In genomic region chr7:28078036-28078901, GRCh38 we compare ENCODE assay signal across 8 cellular contexts.
DNase-seq lines count a peak whose midpoint lies in the region; ATAC-seq and TF ChIP-seq lines count a peak whose summit lies in the region.

No MANE protein-coding gene starts in this region.

- no peak overlapping the region for H4K5ac ChIP-seq in IMR-90 (ENCODE audit: low read depth, low read length)

- H2BK20ac ChIP-seq in IMR-90 (ENCODE audit: low read depth, low read length), result no peak overlapping the region

- H3K4me3 ChIP-seq in DND-41 (ENCODE audit: low read depth in 1 of 2, low read length in 2 of 2) (no peak overlapping the region), IMR-90 (ENCODE audit: insufficient read depth, low read depth, low read length) (no peak overlapping the region), SJCRH30 (no peak overlapping the region), adrenal gland (no peak overlapping the region)

- no peak overlapping the region for H3K23ac ChIP-seq in IMR-90 (ENCODE audit: low read depth, low read length)

- H3K18ac ChIP-seq in IMR-90 (ENCODE audit: low read depth, low read length), result no peak overlapping the region

- peak; percentile 57; the same call in 2 of the 3 replicates for ATAC-seq in DND-41 (ENCODE audit: insufficient read depth, low read depth)
- peak; percentile 83 for ATAC-seq in IMR-90 (ENCODE audit: low read depth)
- no peak for ATAC-seq in HG02840 (IDR thresholded peaks at IDR 0.05; ENCODE audit: low FRiP score, unreplicated experiment)
- ATAC-seq in HG03175 (IDR thresholded peaks at IDR 0.05; ENCODE audit: unreplicated experiment), result no peak

- no peak overlapping the region for H2AK9ac ChIP-seq in IMR-90 (replicated peaks; ENCODE audit: low read depth, low read length, poor library complexity)

- H3K27me3 ChIP-seq in DND-41 (ENCODE audit: insufficient read depth, low read length, poor library complexity) (no peaks in the 10 kb centered on the region), IMR-90 (ENCODE audit: control insufficient read depth, insufficient read depth, low read length) (no peaks in the 10 kb centered on the region), SJCRH30 (no peaks in the 10 kb centered on the region), adrenal gland (no peaks in the 10 kb centered on the region)

- H3K36me3 ChIP-seq in DND-41 (ENCODE audit: insufficient read depth, low read length) (no peaks in the 10 kb centered on the region), IMR-90 (ENCODE audit: control insufficient read depth, insufficient read depth, low read length) (no peaks in the 10 kb centered on the region), SJCRH30 (no peaks in the 10 kb centered on the region), adrenal gland (replicated peaks in 1 of 2) (no peaks in the 10 kb centered on the region)

- no peak overlapping the region for H3K4ac ChIP-seq in IMR-90 (ENCODE audit: low read depth, low read length)

- peaks cover 9% of the 10 kb centered on the region for H4K20me1 ChIP-seq in DND-41 (ENCODE audit: insufficient read depth, low read length)
- peaks cover 13% of the 10 kb centered on the region; the same call in 1 of the 2 replicates for H4K20me1 ChIP-seq in IMR-90 (ENCODE audit: insufficient read depth, low read length)

- no CpG with 5 or more reads among the region's 7 CpGs for WGBS in IMR-90 (ENCODE audit: extremely low coverage in 2 of 2, insufficient read length in 1 of 2), 2 experiments
- WGBS in adrenal gland, 4 donors, result 34 to 38% (median 36%) methylated on average over 7 of the region's 7 CpGs

- no peak overlapping the region for H3K27ac ChIP-seq in DND-41 (ENCODE audit: low read length)
- H3K27ac ChIP-seq in IMR-90 (ENCODE audit: insufficient read depth, low read length), result no peak overlapping the region
- H3K27ac ChIP-seq in SJCRH30, result no peak overlapping the region
- H3K27ac ChIP-seq in adrenal gland, result no peak overlapping the region

- no peak overlapping the region for H2BK5ac ChIP-seq in IMR-90 (ENCODE audit: low read depth, low read length, poor library complexity, severe bottlenecking)

- H3K9ac ChIP-seq in DND-41 (ENCODE audit: low read depth, low read length), result no peak overlapping the region
- H3K9ac ChIP-seq in IMR-90 (ENCODE audit: low read depth, low read length), result no peak overlapping the region

- H3K56ac ChIP-seq in IMR-90 (ENCODE audit: extremely low read depth, insufficient read depth, low read length), result no peak overlapping the region

- peak; percentile 79 for TF ChIP-seq RAD21 in IMR-90 (IDR thresholded peaks at IDR 0.05; ENCODE audit: low read length)

- H3K79me2 ChIP-seq in DND-41 (ENCODE audit: insufficient read depth, low read length), result no peaks in the 10 kb centered on the region

- H3K36me3 Mint-ChIP-seq in immature natural killer cell, result no peaks in the 10 kb centered on the region

- no peak overlapping the region for H4K91ac ChIP-seq in IMR-90 (ENCODE audit: insufficient read depth, low read depth, low read length)

- no peak overlapping the region for H2AFZ ChIP-seq in DND-41 (ENCODE audit: low read depth, low read length)
- no peak overlapping the region for H2AFZ ChIP-seq in IMR-90 (replicated peaks; ENCODE audit: low read length, poor library complexity)

- H3K9me3 Mint-ChIP-seq in immature natural killer cell, result no peaks in the 10 kb centered on the region

- peaks cover 8% of the 10 kb centered on the region; the same call in 1 of the 2 replicates for H3K9me1 ChIP-seq in IMR-90 (ENCODE audit: insufficient read depth, low read length)

- H4K8ac ChIP-seq in IMR-90 (ENCODE audit: low read depth in 2 of 2, low read length in 2 of 2), result no peak overlapping the region

- H3K4me3 Mint-ChIP-seq in immature natural killer cell, result no peak overlapping the region

- H3K9me3 ChIP-seq in DND-41 (ENCODE audit: insufficient read depth, low read length, severe bottlenecking), result no peaks in the 10 kb centered on the region
- H3K9me3 ChIP-seq in IMR-90 (ENCODE audit: control insufficient read depth, insufficient read depth, low read length), result no peaks in the 10 kb centered on the region
- H3K9me3 ChIP-seq in SJCRH30 (replicated peaks), result no peaks in the 10 kb centered on the region
- no peaks in the 10 kb centered on the region for H3K9me3 ChIP-seq in adrenal gland (replicated peaks in 1 of 3)

- peak overlapping the region in 3 of 6 donors; percentile 4 to 55 (median 52) for H3K27ac Mint-ChIP-seq in immature natural killer cell

- no peak overlapping the region for H3K14ac ChIP-seq in IMR-90 (replicated peaks; ENCODE audit: low read depth, low read length)

- dilution Hi-C loops in IMR-90 (cut with HindIII; ENCODE audit: low sequenced_read_pairs, unreplicated experiment), result no loop called here

- no peak overlapping the region for H2BK120ac ChIP-seq in IMR-90 (ENCODE audit: low read depth, low read length)

- H3K4me2 ChIP-seq in DND-41 (ENCODE audit: insufficient read depth, low read length) (no peak overlapping the region), IMR-90 (ENCODE audit: low read depth, low read length) (no peak overlapping the region)

- no peak for TF ChIP-seq POLR2A in IMR-90 (IDR thresholded peaks at IDR 0.05; ENCODE audit: low read depth, low read length)
- TF ChIP-seq POLR2A in adrenal gland (IDR thresholded peaks at IDR 0.05), result no peak

- no TSS peak for BruUV-seq in IMR-90 (replicated peaks; lab: Mats Ljungman, UMichigan)

- H2BK15ac ChIP-seq in IMR-90 (ENCODE audit: low read depth, low read length), result no peak overlapping the region

- no peak overlapping the region for H2AK5ac ChIP-seq in IMR-90 (ENCODE audit: low read depth, low read length)

- peak; percentile 45 for DNase-seq in DND-41
- DNase-seq in IMR-90, result peak; percentile 62
- peak; percentile 34 to 72 for DNase-seq in SJCRH30
- peak in 5 of 7 donors; percentile 33 to 80 (median 56) for DNase-seq in adrenal gland
- peak; percentile 44 to 56 (median 49) for DNase-seq in immature natural killer cell
- peak; percentile 41 to 54 for DNase-seq in stimulated activated CD4-positive, alpha-beta T cell treated with anti-CD3 and anti-CD28 coated beads, Interleukin-2, amount 100 ng/mL, for 48 hours

- H3K79me1 ChIP-seq in IMR-90 (ENCODE audit: low read depth in 1 of 2, low read length in 2 of 2), result peaks cover 27 to 59% of the 10 kb centered on the region in 2 experiments

- H3K27me3 Mint-ChIP-seq in immature natural killer cell (ENCODE audit: low read depth in 3 of 3), result peaks cover 0 to 3% (median 2%) of the 10 kb centered on the region in 3 donors

- intact Hi-C loops in IMR-90 (cut with micrococcal nuclease) (loop anchor here (5.0 kb wide), 3 partner anchors 36 to 881 kb away; no protein-coding TSS in a partner anchor), adrenal gland (cut with DNase I) (no loop called here)

- in situ Hi-C loops in IMR-90 (cut with MboI; ENCODE audit: low sequenced_read_pairs), result loop anchor here (10.0 kb wide), 1 partner anchor 883 kb away; no protein-coding TSS in a partner anchor

- H3K4me1 Mint-ChIP-seq in immature natural killer cell, result peaks cover 58 to 83% of the 10 kb centered on the region in 2 donors

- H3K4me1 ChIP-seq in DND-41 (ENCODE audit: insufficient read depth, low read length) (no peaks in the 10 kb centered on the region), IMR-90 (ENCODE audit: control insufficient read depth, insufficient read depth, low read length) (peaks cover 9% of the 10 kb centered on the region), SJCRH30 (no peaks in the 10 kb centered on the region), adrenal gland (replicated peaks in 1 of 2) (peaks cover 1 to 28% of the 10 kb centered on the region in 2 donors)

- POLR2A ChIA-PET in IMR-90 (lab: Charles Lee; ENCODE audit: unreplicated experiment), result no interaction called here

- CTCF ChIA-PET in IMR-90 (lab: Yijun Ruan, JAX), result interaction anchor here (0.6 to 2.4 kb wide), 11 partner anchors 9 to 1683 kb away, joined by 3 to 33 read pairs (median 3); no protein-coding TSS in a partner anchor

- peak; percentile 99 for TF ChIP-seq CTCF in DND-41 (IDR thresholded peaks at IDR 0.05; ENCODE audit: borderline replicate concordance, extremely low read depth, low read length, poor library complexity, severe bottlenecking)
- TF ChIP-seq CTCF in IMR-90 (conservative IDR thresholded peaks at IDR 0.05; ENCODE audit: low read depth, low read length), result peak; percentile 95
- peak; percentile 84 to 98 (median 86) for TF ChIP-seq CTCF in adrenal gland (IDR thresholded peaks at IDR 0.05)

TF ChIP-seq in IMR-90, 13 proteins besides CTCF, POLR2A, EP300 and RAD21:
- TF ChIP-seq FOS (IDR thresholded peaks at IDR 0.05; ENCODE audit: low read depth, low read length) (no peak), MAFK (IDR thresholded peaks at IDR 0.05; ENCODE audit: low read depth, low read length) (0 out of 2 replicates have a peak, but pooled peaks have one; percentile 1), SMC3 (IDR thresholded peaks at IDR 0.05; ENCODE audit: low read depth, low read length) (peak; percentile 81), CEBPB (IDR thresholded peaks at IDR 0.05; ENCODE audit: low read depth, low read length) (0 out of 2 replicates have a peak, but pooled peaks have one; percentile 11)
- TF ChIP-seq, protein P1, sequence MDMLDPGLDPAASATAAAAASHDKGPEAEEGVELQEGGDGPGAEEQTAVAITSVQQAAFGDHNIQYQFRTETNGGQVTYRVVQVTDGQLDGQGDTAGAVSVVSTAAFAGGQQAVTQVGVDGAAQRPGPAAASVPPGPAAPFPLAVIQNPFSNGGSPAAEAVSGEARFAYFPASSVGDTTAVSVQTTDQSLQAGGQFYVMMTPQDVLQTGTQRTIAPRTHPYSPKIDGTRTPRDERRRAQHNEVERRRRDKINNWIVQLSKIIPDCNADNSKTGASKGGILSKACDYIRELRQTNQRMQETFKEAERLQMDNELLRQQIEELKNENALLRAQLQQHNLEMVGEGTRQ (IDR thresholded peaks at IDR 0.05; ENCODE audit: low read depth, low read length), result no peak

Comparison
In these comparisons a context has a peak if more than half of its experiments do, and no peak if none do; other contexts are left out.
1. ATAC-seq: peak in DND-41 (single experiment) and IMR-90 (single experiment); none in HG02840 (single experiment) and HG03175 (single experiment).
2. Peak in every context shown above with its lines, with median percentiles within 50 percentile points of each other: DNase-seq and CTCF ChIP-seq.